Comparison of ENCODE assay signal across 32 cellular contexts in the genomic region with DNA sequence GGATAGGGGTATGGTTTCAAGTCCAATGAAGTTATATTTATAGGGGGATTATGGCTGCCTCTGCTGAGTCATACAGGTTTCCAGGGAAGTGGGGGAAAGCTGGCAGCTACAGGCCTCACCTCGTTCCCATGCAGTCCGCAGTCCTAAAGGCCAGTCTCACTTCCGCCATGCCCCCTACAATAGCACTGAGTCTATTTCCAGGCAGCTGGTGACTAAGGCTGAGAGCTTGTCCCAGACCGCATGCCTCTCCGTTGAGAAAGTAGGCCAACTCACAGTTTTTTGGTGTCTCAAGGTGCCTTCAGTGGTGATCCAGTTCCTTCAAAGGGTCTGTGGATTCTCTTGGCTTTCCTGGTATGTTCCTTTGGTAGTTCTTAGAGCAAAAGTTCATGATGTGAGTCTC.
"Had no signal": no experiment of that assay in that cellular context is flagged by ENCODE, and none has a peak within 500 bp of the region (broad histone marks: within the 10 kb centered on the region; RNA-seq: fewer than 3 reads in every experiment).

No MANE protein-coding gene starts in this region.

- H2AFZ ChIP-seq: hepatocyte had no signal

- ATAC-seq: activated CD4-positive, alpha-beta T cell treated with anti-CD3 and anti-CD28 coated beads for 36 hours; activated CD8-positive, alpha-beta memory T cell treated with anti-CD3 and anti-CD28 coated beads, Interleukin-2, amount 10 ng/mL, durations not matched to agents 7 days and 5 days; activated CD8-positive, alpha-beta T cell treated with anti-CD3 and anti-CD28 coated beads, Interleukin-2, amount 10 ng/mL, durations not matched to agents 7 days and 5 days; activated naive CD4-positive, alpha-beta T cell treated with anti-CD3 and anti-CD28 coated beads, Interleukin-2, amount 50 U/mL, for 72 hours; effector memory CD8-positive, alpha-beta T cell; gastroesophageal sphincter; heart right ventricle; T-helper 17 cell had no signal

- H3K4me1 ChIP-seq: ascending aorta, esophagus squamous epithelium, gastroesophageal sphincter, heart right ventricle had no signal

- H3K27me3 ChIP-seq: ascending aorta, esophagus squamous epithelium, gastroesophageal sphincter, heart right ventricle, hepatocyte had no signal

- H3K27ac ChIP-seq: ascending aorta, epithelial cell of prostate, esophagus squamous epithelium, gastroesophageal sphincter, heart right ventricle, hepatocyte had no signal

- H3K36me3 Mint-ChIP-seq: activated CD4-positive, alpha-beta memory T cell treated with anti-CD3 and anti-CD28 coated beads for 36 hours; activated CD8-positive, alpha-beta memory T cell treated with anti-CD3 and anti-CD28 coated beads, Interleukin-2, amount 10 ng/mL, durations not matched to agents 7 days and 5 days; activated naive CD8-positive, alpha-beta T cell treated with anti-CD3 and anti-CD28 coated beads, Interleukin-2, amount 10 ng/mL, durations not matched to agents 7 days and 5 days; brain had no signal

- H3K27ac Mint-ChIP-seq: activated CD4-positive, alpha-beta memory T cell treated with anti-CD3 and anti-CD28 coated beads for 36 hours; activated CD4-positive, alpha-beta T cell treated with anti-CD3 and anti-CD28 coated beads for 36 hours; activated CD4-positive, alpha-beta T cell treated with anti-CD3 and anti-CD28 coated beads, Interleukin-2, amount 10 ng/mL, durations not matched to agents 24 days and 14 days; activated CD8-positive, alpha-beta memory T cell treated with anti-CD3 and anti-CD28 coated beads, Interleukin-2, amount 10 ng/mL, durations not matched to agents 7 days and 5 days; activated CD8-positive, alpha-beta T cell treated with anti-CD3 and anti-CD28 coated beads, Interleukin-2, amount 10 ng/mL, durations not matched to agents 7 days and 5 days; activated naive CD4-positive, alpha-beta T cell treated with anti-CD3 and anti-CD28 coated beads for 36 hours; activated naive CD4-positive, alpha-beta T cell treated with anti-CD3 and anti-CD28 coated beads, Interleukin-2, amount 50 U/mL, for 72 hours; activated naive CD8-positive, alpha-beta T cell treated with anti-CD3 and anti-CD28 coated beads, Interleukin-2, amount 10 ng/mL, durations not matched to agents 7 days and 5 days; activated T-helper 1 cell treated with anti-CD3 and anti-CD28 coated beads, Interleukin-12 subunit alpha, Interleukin-12 subunit beta, Interleukin-2, Interleukin-4 antibody, amounts not matched to agents 30 ng/mL and 10 ng/mL and 1 ng/mL, durations not matched to agents 14 hours and 24 hours and 36 hours; activated T-helper 2 cell treated with anti-CD3 and anti-CD28 coated beads, Interferon-gamma antibody, Interleukin-2, Interleukin-4, amounts not matched to agents 10 μg/mL and 5 μg/mL and 100 μg/mL, durations not matched to agents 14 hours and 24 hours and 36 hours; brain; effector memory CD8-positive, alpha-beta T cell; T-helper 17 cell; T-helper 2 cell treated with Interferon-gamma antibody and Interleukin-4, amounts not matched to agents 5 μg/mL and 100 μg/mL, for 36 hours had no signal

- H3K9me3 ChIP-seq: esophagus squamous epithelium had no signal

- H3K4me2 ChIP-seq: hepatocyte had no signal

- DNase-seq: activated CD4-positive, alpha-beta memory T cell treated with anti-CD3 and anti-CD28 coated beads for 36 hours; activated CD4-positive, alpha-beta T cell treated with anti-CD3 and anti-CD28 coated beads for 36 hours; activated CD4-positive, alpha-beta T cell treated with anti-CD3 and anti-CD28 coated beads, Interleukin-2, amount 10 ng/mL, durations not matched to agents 24 days and 14 days; activated CD4-positive, CD25-positive, alpha-beta regulatory T cell; activated CD4-positive, CD25-positive, alpha-beta regulatory T cell treated with anti-CD3 and anti-CD28 coated beads, Interleukin-2, amount 50 U/mL, for 72 hours; activated CD8-positive, alpha-beta memory T cell treated with anti-CD3 and anti-CD28 coated beads, Interleukin-2, amount 10 ng/mL, durations not matched to agents 7 days and 5 days; activated CD8-positive, alpha-beta memory T cell treated with anti-CD3 and anti-CD28 coated beads, Interleukin-2, amount 50 U/mL, for 4 hours; activated CD8-positive, alpha-beta T cell treated with anti-CD3 and anti-CD28 coated beads, Interleukin-2, amount 10 ng/mL, durations not matched to agents 7 days and 5 days; activated effector memory CD4-positive, alpha-beta T cell treated with anti-CD3 and anti-CD28 coated beads, Interleukin-2, amount 50 U/mL, for 16 hours; activated naive CD4-positive, alpha-beta T cell treated with anti-CD3 and anti-CD28 coated beads for 36 hours; activated naive CD8-positive, alpha-beta T cell treated with anti-CD3 and anti-CD28 coated beads, Interleukin-2, amount 10 ng/mL, durations not matched to agents 7 days and 5 days; activated T-cell treated with anti-CD3 and anti-CD28 coated beads, Interleukin-2, amount 50 U/mL, for 1 hour; activated T-cell treated with anti-CD3 and anti-CD28 coated beads, Interleukin-2, amount 50 U/mL, for 48 hours; cortex of kidney; dermis blood vessel endothelial cell; effector CD4-positive, alpha-beta T cell; effector memory CD8-positive, alpha-beta T cell; esophagus squamous epithelium; foreskin melanocyte; heart right ventricle; T-helper 17 cell; T1000 had no signal

- H3K27me3 Mint-ChIP-seq: activated CD4-positive, alpha-beta memory T cell treated with anti-CD3 and anti-CD28 coated beads for 36 hours; activated CD4-positive, alpha-beta T cell treated with anti-CD3 and anti-CD28 coated beads for 36 hours; activated CD4-positive, alpha-beta T cell treated with anti-CD3 and anti-CD28 coated beads, Interleukin-2, amount 10 ng/mL, durations not matched to agents 24 days and 14 days; activated CD8-positive, alpha-beta memory T cell treated with anti-CD3 and anti-CD28 coated beads, Interleukin-2, amount 10 ng/mL, durations not matched to agents 7 days and 5 days; activated naive CD8-positive, alpha-beta T cell treated with anti-CD3 and anti-CD28 coated beads, Interleukin-2, amount 10 ng/mL, durations not matched to agents 7 days and 5 days; brain; central memory CD8-positive, alpha-beta T cell; effector memory CD8-positive, alpha-beta T cell; T-helper 17 cell had no signal

- H3K9me3 Mint-ChIP-seq: activated T-helper 2 cell treated with anti-CD3 and anti-CD28 coated beads, Interferon-gamma antibody, Interleukin-2, Interleukin-4, amounts not matched to agents 10 μg/mL and 5 μg/mL and 100 μg/mL, durations not matched to agents 14 hours and 24 hours and 36 hours had no signal

- H3K36me3 ChIP-seq: ascending aorta, esophagus squamous epithelium, gastroesophageal sphincter, heart right ventricle had no signal

- H3K4me3 Mint-ChIP-seq: activated CD4-positive, alpha-beta memory T cell treated with anti-CD3 and anti-CD28 coated beads for 36 hours; activated CD4-positive, alpha-beta T cell treated with anti-CD3 and anti-CD28 coated beads for 36 hours; activated CD4-positive, alpha-beta T cell treated with anti-CD3 and anti-CD28 coated beads, Interleukin-2, amount 10 ng/mL, durations not matched to agents 24 days and 14 days; activated CD8-positive, alpha-beta memory T cell treated with anti-CD3 and anti-CD28 coated beads, Interleukin-2, amount 10 ng/mL, durations not matched to agents 7 days and 5 days; activated CD8-positive, alpha-beta T cell treated with anti-CD3 and anti-CD28 coated beads, Interleukin-2, amount 10 ng/mL, durations not matched to agents 7 days and 5 days; activated naive CD4-positive, alpha-beta T cell treated with anti-CD3 and anti-CD28 coated beads for 36 hours; activated naive CD8-positive, alpha-beta T cell treated with anti-CD3 and anti-CD28 coated beads, Interleukin-2, amount 10 ng/mL, durations not matched to agents 7 days and 5 days; activated T-helper 1 cell treated with anti-CD3 and anti-CD28 coated beads, Interleukin-12 subunit alpha, Interleukin-12 subunit beta, Interleukin-2, Interleukin-4 antibody, amounts not matched to agents 30 ng/mL and 10 ng/mL and 1 ng/mL, durations not matched to agents 14 hours and 24 hours and 36 hours; brain; central memory CD8-positive, alpha-beta T cell; effector memory CD8-positive, alpha-beta T cell; T-helper 17 cell; T-helper 2 cell treated with Interferon-gamma antibody and Interleukin-4, amounts not matched to agents 5 μg/mL and 100 μg/mL, for 36 hours had no signal

- H3K4me3 ChIP-seq: ascending aorta, esophagus squamous epithelium, gastroesophageal sphincter, heart right ventricle, hepatocyte had no signal

- H3K79me2 ChIP-seq: hepatocyte had no signal

- H3K4me1 Mint-ChIP-seq: activated CD4-positive, alpha-beta T cell treated with anti-CD3 and anti-CD28 coated beads for 36 hours; activated CD4-positive, alpha-beta T cell treated with anti-CD3 and anti-CD28 coated beads, Interleukin-2, amount 10 ng/mL, durations not matched to agents 24 days and 14 days; activated CD8-positive, alpha-beta memory T cell treated with anti-CD3 and anti-CD28 coated beads, Interleukin-2, amount 10 ng/mL, durations not matched to agents 7 days and 5 days; activated naive CD8-positive, alpha-beta T cell treated with anti-CD3 and anti-CD28 coated beads, Interleukin-2, amount 10 ng/mL, durations not matched to agents 7 days and 5 days; brain; central memory CD8-positive, alpha-beta T cell; T-helper 17 cell had no signal
